In the genomic region with DNA sequence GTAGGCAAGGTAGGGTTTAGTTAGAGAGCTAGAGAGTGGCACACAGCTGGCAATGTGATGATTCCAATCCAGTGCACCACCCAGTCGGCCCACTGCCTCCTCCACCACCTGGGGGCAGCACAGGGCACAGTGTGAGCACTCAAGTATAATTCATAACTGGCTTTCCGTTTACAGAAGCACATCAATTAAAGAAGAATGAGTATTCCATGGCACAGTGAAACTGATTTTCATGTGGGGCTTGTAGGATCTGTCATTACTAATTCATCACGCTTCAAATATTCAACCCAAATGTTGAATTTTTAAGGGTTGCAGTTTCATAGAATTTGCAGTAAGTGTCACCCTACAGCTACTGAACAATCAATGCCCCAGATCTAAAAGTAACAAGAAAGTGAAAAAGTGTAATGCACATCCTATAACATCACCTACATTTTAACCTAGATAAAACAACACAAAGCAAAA, we compare ENCODE assay signal across 1 cellular context.
TF ChIP-seq lines count a peak whose summit lies in the region.

No MANE protein-coding gene starts in this region.

TF ChIP-seq in SK-N-SH treated with all-trans-retinoic acid at 6 μM for 48 hours, 23 proteins besides CTCF, POLR2A, EP300 and RAD21 (continued from another document):
- TF ChIP-seq TSHZ2 (CRISPR knock-in tag; IDR thresholded peaks at IDR 0.05): no peak
